In genomic region chr10:43386981-43387677, GRCh38 we compare ENCODE assay signal across 1 cellular context.
TF ChIP-seq lines count a peak whose summit lies in the region.

No MANE protein-coding gene starts in this region.

TF ChIP-seq in GM23338, 12 proteins besides CTCF, POLR2A, EP300 and RAD21 (continued from another document):
- TF ChIP-seq ETS1 (IDR thresholded peaks at IDR 0.05) = no peak
- no peak for TF ChIP-seq ZNF462 (CRISPR knock-in tag; IDR thresholded peaks at IDR 0.05)
- TF ChIP-seq JUNB (IDR thresholded peaks at IDR 0.05; ENCODE audit: unreplicated experiment) = no peak
- TF ChIP-seq REST (IDR thresholded peaks at IDR 0.05; ENCODE audit: unreplicated experiment) = no peak
- no peak for TF ChIP-seq NANOG (IDR thresholded peaks at IDR 0.05; ENCODE audit: borderline replicate concordance)
